27 cellular contexts compared by ENCODE assay signal in genomic region chr3:85210540-85210939, GRCh38.
A peak's percentile ranks its signal among the peaks of the same experiment; 100 is the strongest.
DNase-seq lines count a peak whose midpoint lies in the region; TF ChIP-seq lines count a peak whose summit lies in the region.
"Had no signal": no experiment of that assay in that cellular context is flagged by ENCODE, and none has a peak within 500 bp of the region (broad histone marks: within the 10 kb centered on the region; RNA-seq: fewer than 3 reads in every experiment).

No MANE protein-coding gene starts in this region.

- no peaks in the 10 kb centered on the region for H3K36me3 ChIP-seq in esophagus muscularis mucosa
- H3K36me3 ChIP-seq: BE2C; BLaER1; BLaER1 treated with 17β-estradiol and CSF1 and Interleukin-3, amounts not matched to agents 10 nM and 100 nM had no signal

- H3K4me3 ChIP-seq in esophagus muscularis mucosa, result no peak overlapping the region
- H3K4me3 ChIP-seq: A549; BLaER1; BLaER1 treated with 17β-estradiol and CSF1 and Interleukin-3, amounts not matched to agents 10 nM and 100 nM had no signal

- TF ChIP-seq CTCF in esophagus muscularis mucosa (IDR thresholded peaks at IDR 0.05), result no peak

- H3K27me3 ChIP-seq in esophagus muscularis mucosa, result no peaks in the 10 kb centered on the region
- H3K27me3 ChIP-seq: BE2C; BLaER1; BLaER1 treated with 17β-estradiol and CSF1 and Interleukin-3, amounts not matched to agents 10 nM and 100 nM had no signal

- no peaks in the 10 kb centered on the region for H3K4me1 ChIP-seq in esophagus muscularis mucosa
- H3K4me1 ChIP-seq: A549; BE2C; BLaER1; BLaER1 treated with 17β-estradiol and CSF1 and Interleukin-3, amounts not matched to agents 10 nM and 100 nM; Caco-2 had no signal

- no peak for TF ChIP-seq EP300 in esophagus muscularis mucosa (IDR thresholded peaks at IDR 0.05)

- DNase-seq in esophagus muscularis mucosa (ENCODE audit: extremely low spot score), result peak; percentile 91
- DNase-seq in GM19238 (ENCODE audit: insufficient read length, low spot score), result no peak
- DNase-seq: 8988T; ACHN; AML-193; BE2C; C1 segment of cervical spinal cord; Caco-2; Calu3; CD4-positive, alpha-beta memory T cell; CD4-positive, alpha-beta T cell; CD4-positive, CD25-positive, alpha-beta regulatory T cell; CD8-positive, alpha-beta memory T cell; CD8-positive, alpha-beta T cell; COR-L47; DMS 273 treated with DMSO at 0.1 percent for 48 hours; DMS153; DMS53; DMS79; DMS79 treated with DMSO at 0.1 percent for 48 hours; DND-41; EL had no signal

- no peak overlapping the region for H3K27ac ChIP-seq in esophagus muscularis mucosa (replicated peaks in 1 of 4)
- H3K27ac ChIP-seq: 22Rv1; A549; BLaER1; BLaER1 treated with 17β-estradiol and CSF1 and Interleukin-3, amounts not matched to agents 10 nM and 100 nM; C4-2B had no signal

- TF ChIP-seq POLR2A in esophagus muscularis mucosa (IDR thresholded peaks at IDR 0.05; ENCODE audit: low read depth), result no peak

- intact Hi-C loops in esophagus muscularis mucosa (cut with DNase I), result no loop called here

- H3K9me3 ChIP-seq in esophagus muscularis mucosa, result no peaks in the 10 kb centered on the region
- H3K9me3 ChIP-seq: A549; BE2C; BLaER1; BLaER1 treated with 17β-estradiol and CSF1 and Interleukin-3, amounts not matched to agents 10 nM and 100 nM; Caco-2 had no signal

- 83% methylated on average over 2 of the region's 2 CpGs for WGBS in esophagus muscularis mucosa
